11 cellular contexts compared by ENCODE assay signal in genomic region chr10:73865107-73865458, GRCh38. TPM values are rescaled to one million over a fixed set of nuclear protein-coding genes. Genes with fewer than 3 reads are reported as not detected.
DNase-seq lines count a peak whose midpoint lies in the region; ATAC-seq and TF ChIP-seq lines count a peak whose summit lies in the region.
"Had no signal": no experiment of that assay in that cellular context is flagged by ENCODE, and none has a peak within 500 bp of the region (broad histone marks: within the 10 kb centered on the region; RNA-seq: fewer than 3 reads in every experiment).

No MANE protein-coding gene starts in this region.

- H3K27me3 ChIP-seq in heart left ventricle (no peaks in the 10 kb centered on the region), right atrium auricular region (no peaks in the 10 kb centered on the region), lower lobe of right lung (ENCODE audit: low read depth) (no peaks in the 10 kb centered on the region), upper lobe of right lung (no peaks in the 10 kb centered on the region)

- H3K9me3 Mint-ChIP-seq in activated CD4-positive, alpha-beta memory T cell treated with anti-CD3 and anti-CD28 coated beads, Interleukin-2, amount 10 ng/mL, durations not matched to agents 7 days and 5 days: no peaks in the 10 kb centered on the region

- H3K36me3 Mint-ChIP-seq in activated CD4-positive, alpha-beta memory T cell treated with anti-CD3 and anti-CD28 coated beads, Interleukin-2, amount 10 ng/mL, durations not matched to agents 7 days and 5 days (ENCODE audit: low read depth): peaks cover 56% of the 10 kb centered on the region

- peak overlapping the region; percentile 80 for H3K4me3 Mint-ChIP-seq in activated CD4-positive, alpha-beta memory T cell treated with anti-CD3 and anti-CD28 coated beads, Interleukin-2, amount 10 ng/mL, durations not matched to agents 7 days and 5 days

- CTCF ChIA-PET in activated CD4-positive, alpha-beta memory T cell treated with anti-CD3 and anti-CD28 coated beads, Interleukin-2, amount 10 ng/mL, durations not matched to agents 7 days and 5 days (lab: Charles Lee): interaction anchor here (1.2 to 9.9 kb wide), 6 partner anchors 9 to 75 kb away, joined by 3 to 111 read pairs (median 4); partner anchors contain the start of gene CAMK2G

- peaks cover 0 to 43% (median 10%) of the 10 kb centered on the region in 9 donors for H3K36me3 ChIP-seq in heart left ventricle
- peaks cover 9% of the 10 kb centered on the region for H3K36me3 ChIP-seq in right atrium auricular region
- H3K36me3 ChIP-seq in lower lobe of right lung: peaks cover 41% of the 10 kb centered on the region
- H3K36me3 ChIP-seq in upper lobe of right lung: peaks cover 25% of the 10 kb centered on the region
- H3K36me3 ChIP-seq: prostate gland had no signal

- 75 to 77% (median 75%) methylated on average over 7 to 8 of the region's 8 CpGs for WGBS in heart left ventricle, 4 donors

- H3K27me3 Mint-ChIP-seq in activated CD4-positive, alpha-beta memory T cell treated with anti-CD3 and anti-CD28 coated beads, Interleukin-2, amount 10 ng/mL, durations not matched to agents 7 days and 5 days: no peaks in the 10 kb centered on the region

- TF ChIP-seq CTCF in heart left ventricle (IDR thresholded peaks at IDR 0.05) (no peak), right atrium auricular region (IDR thresholded peaks at IDR 0.05) (no peak), lower lobe of right lung (IDR thresholded peaks at IDR 0.05) (no peak), upper lobe of right lung (IDR thresholded peaks at IDR 0.05) (no peak)

- intact Hi-C loops in heart left ventricle (cut with DNase I): no loop called here
- intact Hi-C loops in lower lobe of right lung (cut with DNase I): no loop called here
- intact Hi-C loops in upper lobe of right lung (cut with DNase I): no loop called here

- ATAC-seq in heart left ventricle (no peak), lower lobe of right lung (no peak), upper lobe of right lung (no peak), GM21390 (IDR thresholded peaks at IDR 0.05; ENCODE audit: unreplicated experiment) (no peak), HG03025 (IDR thresholded peaks at IDR 0.05; ENCODE audit: low FRiP score, unreplicated experiment) (no peak)

- peaks cover 3 to 69% (median 30%) of the 10 kb centered on the region in 12 donors for H3K4me1 ChIP-seq in heart left ventricle
- H3K4me1 ChIP-seq in right atrium auricular region: peaks cover 0 to 45% of the 10 kb centered on the region in 2 donors
- peaks cover 47% of the 10 kb centered on the region for H3K4me1 ChIP-seq in lower lobe of right lung
- peaks cover 32% of the 10 kb centered on the region for H3K4me1 ChIP-seq in upper lobe of right lung
- H3K4me1 ChIP-seq: prostate gland had no signal

- TF ChIP-seq POLR2A in heart left ventricle (IDR thresholded peaks at IDR 0.05): no peak

- H3K4me3 ChIP-seq in heart left ventricle (peak overlapping the region in 1 of 12 donors; percentile 40), right atrium auricular region (no peak overlapping the region), lower lobe of right lung (no peak overlapping the region), upper lobe of right lung (no peak overlapping the region)
- H3K4me3 ChIP-seq: prostate gland, SK-N-MC had no signal

- POLR2A ChIA-PET in activated CD4-positive, alpha-beta memory T cell treated with anti-CD3 and anti-CD28 coated beads, Interleukin-2, amount 10 ng/mL, durations not matched to agents 7 days and 5 days (lab: Charles Lee): interaction anchor here (1.1 to 3.6 kb wide), 8 partner anchors 9 to 133 kb away, joined by 3 to 36 read pairs (median 8); partner anchors contain the start of genes CAMK2G and VCL

- H3K27ac Mint-ChIP-seq in activated CD4-positive, alpha-beta memory T cell treated with anti-CD3 and anti-CD28 coated beads, Interleukin-2, amount 10 ng/mL, durations not matched to agents 7 days and 5 days: peak overlapping the region; percentile 99

- H3K27ac ChIP-seq in heart left ventricle (peak overlapping the region in 9 of 12 donors; percentile 31 to 92 (median 57)), right atrium auricular region (peak overlapping the region in 1 of 2 donors; percentile 50), lower lobe of right lung (peak overlapping the region; percentile 78), upper lobe of right lung (peak overlapping the region; percentile 76)
- H3K27ac ChIP-seq: prostate gland, SK-N-MC had no signal

- H3K4me1 Mint-ChIP-seq in activated CD4-positive, alpha-beta memory T cell treated with anti-CD3 and anti-CD28 coated beads, Interleukin-2, amount 10 ng/mL, durations not matched to agents 7 days and 5 days: peaks cover 87% of the 10 kb centered on the region

- DNase-seq in heart left ventricle (no peak), right atrium auricular region (ENCODE audit: low spot score) (no peak), lower lobe of right lung (no peak), upper lobe of right lung (no peak)
- no peak for DNase-seq in activated CD4-positive, alpha-beta memory T cell treated with anti-CD3 and anti-CD28 coated beads, Interleukin-2, amount 10 ng/mL, durations not matched to agents 7 days and 5 days
- DNase-seq in stimulated activated CD4-positive, alpha-beta T cell treated with anti-CD3 and anti-CD28 coated beads, Interleukin-2, amount 100 ng/mL, for 48 hours: no peak
- DNase-seq: NCI-H524 treated with DMSO at 0.1 percent for 48 hours had no signal

- H3K9me3 ChIP-seq in heart left ventricle (no peaks in the 10 kb centered on the region), right atrium auricular region (no peaks in the 10 kb centered on the region), lower lobe of right lung (no peaks in the 10 kb centered on the region), upper lobe of right lung (no peaks in the 10 kb centered on the region)
- H3K9me3 ChIP-seq: prostate gland had no signal

RNA-seq across cellular contexts. Expression of gene CAMK2G, which starts 9.3 kb away (rescaled TPM):
- total RNA-seq in heart left ventricle: 10 to 100 TPM; 10.4 to 18.6 (median 14.7) TPM
- polyA plus RNA-seq in heart left ventricle: 10 to 100 TPM in 1 of 2 donors, 1 to 10 TPM in 1; 8.0 to 11.3 TPM
- 10 to 100 TPM; 12.1 to 17.4 TPM for total RNA-seq in right atrium auricular region
- 10 to 100 TPM; 46.4 to 48.5 TPM for total RNA-seq in activated CD4-positive, alpha-beta memory T cell treated with anti-CD3 and anti-CD28 coated beads, Interleukin-2, amount 10 ng/mL, durations not matched to agents 7 days and 5 days
- total RNA-seq in lower lobe of right lung: 38.4 TPM
- 36.2 TPM for total RNA-seq in upper lobe of right lung

RNA-seq across cellular contexts. Expression of gene PLAU, which starts 45.8 kb away (rescaled TPM):
- total RNA-seq in heart left ventricle (10 to 100 TPM in 5 of 9 donors, 1 to 10 TPM in 4; 7.8 to 68.1 (median 10.3) TPM), right atrium auricular region (1 to 10 TPM; 3.9 to 4.6 TPM), lower lobe of right lung (29.0 TPM), upper lobe of right lung (16.8 TPM)
- 10 to 100 TPM in 1 of 2 donors, 1 to 10 TPM in 1; 3.3 to 11.8 TPM for polyA plus RNA-seq in heart left ventricle
- 1 to 10 TPM; 3.0 to 5.3 TPM for total RNA-seq in activated CD4-positive, alpha-beta memory T cell treated with anti-CD3 and anti-CD28 coated beads, Interleukin-2, amount 10 ng/mL, durations not matched to agents 7 days and 5 days

RNA-seq across cellular contexts. Expression of gene NDST2, which starts 53.7 kb away (rescaled TPM):
- total RNA-seq in heart left ventricle (10 to 100 TPM in 6 of 9 donors, 1 to 10 TPM in 3; 5.8 to 32.3 (median 12.3) TPM), right atrium auricular region (10 to 100 TPM; 13.1 to 18.4 TPM), lower lobe of right lung (32.3 TPM), upper lobe of right lung (35.0 TPM)
- polyA plus RNA-seq in heart left ventricle: 1 to 10 TPM; 8.3 to 9.4 TPM
- 10 to 100 TPM; 58.3 to 58.4 TPM for total RNA-seq in activated CD4-positive, alpha-beta memory T cell treated with anti-CD3 and anti-CD28 coated beads, Interleukin-2, amount 10 ng/mL, durations not matched to agents 7 days and 5 days
